1 cellular context compared by ENCODE assay signal in the genomic region with DNA sequence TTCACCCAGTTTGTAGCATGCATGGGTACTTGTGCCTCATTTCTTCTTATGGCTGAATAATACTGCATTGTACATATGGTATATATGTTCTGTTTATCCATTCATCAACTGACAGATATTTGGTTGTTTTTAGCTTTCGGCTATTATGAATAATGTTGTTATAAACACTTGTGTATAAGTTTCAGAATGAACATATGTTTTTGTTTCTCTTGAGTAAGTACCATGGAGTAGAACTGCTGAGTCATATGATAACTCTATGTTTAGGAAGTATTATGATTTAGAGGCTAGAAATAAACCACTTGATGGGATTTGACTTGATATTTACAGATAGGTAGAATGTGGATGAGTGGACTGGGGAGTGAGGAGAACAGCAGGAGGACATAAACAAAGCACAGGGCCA.
TF ChIP-seq lines count a peak whose summit lies in the region.

No MANE protein-coding gene starts in this region.

TF ChIP-seq in GM12878, 131 proteins besides CTCF, POLR2A, EP300 and RAD21:
- TF ChIP-seq, protein P1, sequence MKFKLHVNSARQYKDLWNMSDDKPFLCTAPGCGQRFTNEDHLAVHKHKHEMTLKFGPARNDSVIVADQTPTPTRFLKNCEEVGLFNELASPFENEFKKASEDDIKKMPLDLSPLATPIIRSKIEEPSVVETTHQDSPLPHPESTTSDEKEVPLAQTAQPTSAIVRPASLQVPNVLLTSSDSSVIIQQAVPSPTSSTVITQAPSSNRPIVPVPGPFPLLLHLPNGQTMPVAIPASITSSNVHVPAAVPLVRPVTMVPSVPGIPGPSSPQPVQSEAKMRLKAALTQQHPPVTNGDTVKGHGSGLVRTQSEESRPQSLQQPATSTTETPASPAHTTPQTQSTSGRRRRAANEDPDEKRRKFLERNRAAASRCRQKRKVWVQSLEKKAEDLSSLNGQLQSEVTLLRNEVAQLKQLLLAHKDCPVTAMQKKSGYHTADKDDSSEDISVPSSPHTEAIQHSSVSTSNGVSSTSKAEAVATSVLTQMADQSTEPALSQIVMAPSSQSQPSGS (IDR thresholded peaks at IDR 0.05; ENCODE audit: low read length) = no peak
- TF ChIP-seq MEF2A (IDR thresholded peaks at IDR 0.05; ENCODE audit: insufficient read depth, low read depth, low read length) (0 out of 2 replicates have a peak, but pooled peaks have one; percentile 40), NFIC (IDR thresholded peaks at IDR 0.05; ENCODE audit: low read depth, low read length) (0 out of 2 replicates have a peak, but pooled peaks have one; percentile 29), JUNB (IDR thresholded peaks at IDR 0.05) (peak; percentile 71), RB1 (IDR thresholded peaks at IDR 0.05; ENCODE audit: borderline replicate concordance) (no peak), BACH1 (IDR thresholded peaks at IDR 0.05; ENCODE audit: borderline replicate concordance) (0 out of 2 replicates have a peak, but pooled peaks have one; percentile 47), RFX5 (IDR thresholded peaks at IDR 0.05; ENCODE audit: low read depth, low read length) (no peak)
- TF ChIP-seq, protein P2, sequence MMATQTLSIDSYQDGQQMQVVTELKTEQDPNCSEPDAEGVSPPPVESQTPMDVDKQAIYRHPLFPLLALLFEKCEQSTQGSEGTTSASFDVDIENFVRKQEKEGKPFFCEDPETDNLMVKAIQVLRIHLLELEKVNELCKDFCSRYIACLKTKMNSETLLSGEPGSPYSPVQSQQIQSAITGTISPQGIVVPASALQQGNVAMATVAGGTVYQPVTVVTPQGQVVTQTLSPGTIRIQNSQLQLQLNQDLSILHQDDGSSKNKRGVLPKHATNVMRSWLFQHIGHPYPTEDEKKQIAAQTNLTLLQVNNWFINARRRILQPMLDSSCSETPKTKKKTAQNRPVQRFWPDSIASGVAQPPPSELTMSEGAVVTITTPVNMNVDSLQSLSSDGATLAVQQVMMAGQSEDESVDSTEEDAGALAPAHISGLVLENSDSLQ (IDR thresholded peaks at IDR 0.05) = peak; percentile 38; the same call in 1 of the 2 replicates
